ENCODE assay signal across 9 cellular contexts in the genomic region with DNA sequence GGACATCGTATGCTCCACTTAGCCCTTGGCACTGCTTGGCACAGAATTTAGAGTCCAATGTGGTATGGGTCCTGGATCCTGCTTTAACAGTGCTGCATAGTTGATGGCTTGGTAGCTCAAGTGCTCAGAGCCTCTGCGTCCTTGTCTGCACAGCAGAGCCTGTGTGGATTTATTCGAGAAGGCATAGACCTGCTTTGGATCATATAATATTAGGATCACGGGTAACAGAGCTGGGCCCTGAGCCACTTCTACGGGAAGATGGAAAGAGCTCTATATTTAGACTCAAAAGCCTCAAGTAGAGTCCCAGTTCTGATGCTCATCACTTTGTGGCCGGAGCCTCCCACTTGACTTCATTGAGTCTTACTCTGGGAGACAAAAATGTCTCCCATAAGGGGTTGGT.
"Had no signal": no experiment of that assay in that cellular context is flagged by ENCODE, and none has a peak within 500 bp of the region (broad histone marks: within the 10 kb centered on the region; RNA-seq: fewer than 3 reads in every experiment).

No MANE protein-coding gene starts in this region.

- H3K27me3 ChIP-seq: adrenal gland, upper lobe of left lung had no signal

- ATAC-seq: esophagus mucosa; stimulated activated naive CD8-positive, alpha-beta T cell treated with anti-CD3 and anti-CD28 coated beads, Interleukin-15, amount 100 ng/mL, for 72 hours had no signal

- DNase-seq: activated naive CD4-positive, alpha-beta T cell; adrenal gland; hypothalamus; nephron progenitor cell; small intestine; upper lobe of left lung had no signal

- H3K36me3 ChIP-seq: adrenal gland, upper lobe of left lung had no signal

- H3K27ac ChIP-seq: adrenal gland, upper lobe of left lung had no signal

- H3K4me3 ChIP-seq: adrenal gland, upper lobe of left lung had no signal

- H3K9me3 Mint-ChIP-seq: nephron progenitor cell; stimulated activated naive CD8-positive, alpha-beta T cell treated with anti-CD3 and anti-CD28 coated beads, Interleukin-15, amount 100 ng/mL, for 72 hours had no signal

- H3K27ac Mint-ChIP-seq: nephron progenitor cell, progenitor cell of endocrine pancreas had no signal

- H3K4me3 Mint-ChIP-seq: nephron progenitor cell had no signal

- H3K9me3 ChIP-seq: adrenal gland, upper lobe of left lung had no signal

- H3K27me3 Mint-ChIP-seq: stimulated activated naive CD8-positive, alpha-beta T cell treated with anti-CD3 and anti-CD28 coated beads, Interleukin-15, amount 100 ng/mL, for 72 hours had no signal
